1 cellular context compared by ENCODE assay signal in genomic region chr6:7270320-7271204, GRCh38.
A peak's percentile ranks its signal among the peaks of the same experiment; 100 is the strongest.
TF ChIP-seq lines count a peak whose summit lies in the region.

No MANE protein-coding gene starts in this region.

TF ChIP-seq in HepG2, 621 proteins besides CTCF, POLR2A, EP300 and RAD21 (continued from another document and continues in another):
- 0 out of 2 replicates have a peak, but pooled peaks have one; percentile 39 for TF ChIP-seq ZBTB43 (CRISPR knock-in tag; conservative IDR thresholded peaks at IDR 0.05)
- TF ChIP-seq ZNF333 (CRISPR knock-in tag; IDR thresholded peaks at IDR 0.05; ENCODE audit: borderline replicate concordance): peak; percentile 16; the same call in 1 of the 2 replicates
- no peak for TF ChIP-seq TCF12 (IDR thresholded peaks at IDR 0.05)
- TF ChIP-seq TCF12 (CRISPR knock-in tag; IDR thresholded peaks at IDR 0.05): 0 out of 2 replicates have a peak, but pooled peaks have one; percentile 51
- TF ChIP-seq, protein P1, sequence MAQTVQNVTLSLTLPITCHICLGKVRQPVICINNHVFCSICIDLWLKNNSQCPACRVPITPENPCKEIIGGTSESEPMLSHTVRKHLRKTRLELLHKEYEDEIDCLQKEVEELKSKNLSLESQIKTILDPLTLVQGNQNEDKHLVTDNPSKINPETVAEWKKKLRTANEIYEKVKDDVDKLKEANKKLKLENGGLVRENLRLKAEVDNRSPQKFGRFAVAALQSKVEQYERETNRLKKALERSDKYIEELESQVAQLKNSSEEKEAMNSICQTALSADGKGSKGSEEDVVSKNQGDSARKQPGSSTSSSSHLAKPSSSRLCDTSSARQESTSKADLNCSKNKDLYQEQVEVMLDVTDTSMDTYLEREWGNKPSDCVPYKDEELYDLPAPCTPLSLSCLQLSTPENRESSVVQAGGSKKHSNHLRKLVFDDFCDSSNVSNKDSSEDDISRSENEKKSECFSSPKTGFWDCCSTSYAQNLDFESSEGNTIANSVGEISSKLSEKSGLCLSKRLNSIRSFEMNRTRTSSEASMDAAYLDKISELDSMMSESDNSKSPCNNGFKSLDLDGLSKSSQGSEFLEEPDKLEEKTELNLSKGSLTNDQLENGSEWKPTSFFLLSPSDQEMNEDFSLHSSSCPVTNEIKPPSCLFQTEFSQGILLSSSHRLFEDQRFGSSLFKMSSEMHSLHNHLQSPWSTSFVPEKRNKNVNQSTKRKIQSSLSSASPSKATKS (CRISPR knock-in tag; IDR thresholded peaks at IDR 0.05): no peak
- TF ChIP-seq HHEX (CRISPR knock-in tag; IDR thresholded peaks at IDR 0.05): no peak
- TF ChIP-seq ZNF878 (CRISPR knock-in tag; IDR thresholded peaks at IDR 0.05): no peak
- no peak; the same call in 1 of the 2 replicates for TF ChIP-seq ZNF564 (CRISPR knock-in tag; IDR thresholded peaks at IDR 0.05)
- TF ChIP-seq, protein P2, sequence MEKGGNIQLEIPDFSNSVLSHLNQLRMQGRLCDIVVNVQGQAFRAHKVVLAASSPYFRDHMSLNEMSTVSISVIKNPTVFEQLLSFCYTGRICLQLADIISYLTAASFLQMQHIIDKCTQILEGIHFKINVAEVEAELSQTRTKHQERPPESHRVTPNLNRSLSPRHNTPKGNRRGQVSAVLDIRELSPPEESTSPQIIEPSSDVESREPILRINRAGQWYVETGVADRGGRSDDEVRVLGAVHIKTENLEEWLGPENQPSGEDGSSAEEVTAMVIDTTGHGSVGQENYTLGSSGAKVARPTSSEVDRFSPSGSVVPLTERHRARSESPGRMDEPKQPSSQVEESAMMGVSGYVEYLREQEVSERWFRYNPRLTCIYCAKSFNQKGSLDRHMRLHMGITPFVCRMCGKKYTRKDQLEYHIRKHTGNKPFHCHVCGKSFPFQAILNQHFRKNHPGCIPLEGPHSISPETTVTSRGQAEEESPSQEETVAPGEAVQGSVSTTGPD (CRISPR knock-in tag; IDR thresholded peaks at IDR 0.05): no peak
- TF ChIP-seq TARDBP (CRISPR knock-in tag; IDR thresholded peaks at IDR 0.05): peak; percentile 85
- TF ChIP-seq, protein P3, sequence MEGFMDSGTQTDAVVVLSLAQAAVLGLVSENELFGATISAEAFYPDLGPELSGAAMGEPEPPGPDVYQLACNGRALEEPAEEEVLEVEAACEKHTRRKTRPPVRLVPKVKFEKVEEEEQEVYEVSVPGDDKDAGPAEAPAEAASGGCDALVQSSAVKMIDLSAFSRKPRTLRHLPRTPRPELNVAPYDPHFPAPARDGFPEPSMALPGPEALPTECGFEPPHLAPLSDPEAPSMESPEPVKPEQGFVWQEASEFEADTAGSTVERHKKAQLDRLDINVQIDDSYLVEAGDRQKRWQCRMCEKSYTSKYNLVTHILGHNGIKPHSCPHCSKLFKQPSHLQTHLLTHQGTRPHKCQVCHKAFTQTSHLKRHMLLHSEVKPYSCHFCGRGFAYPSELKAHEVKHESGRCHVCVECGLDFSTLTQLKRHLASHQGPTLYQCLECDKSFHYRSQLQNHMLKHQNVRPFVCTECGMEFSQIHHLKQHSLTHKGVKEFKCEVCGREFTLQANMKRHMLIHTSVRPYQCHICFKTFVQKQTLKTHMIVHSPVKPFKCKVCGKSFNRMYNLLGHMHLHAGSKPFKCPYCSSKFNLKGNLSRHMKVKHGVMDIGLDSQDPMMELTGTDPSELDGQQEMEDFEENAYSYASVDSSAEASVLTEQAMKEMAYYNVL (CRISPR knock-in tag; IDR thresholded peaks at IDR 0.05; ENCODE audit: borderline replicate concordance): peak; percentile 40; the same call in 1 of the 2 replicates
- TF ChIP-seq KLF11 (CRISPR knock-in tag; IDR thresholded peaks at IDR 0.05): no peak
- 0 out of 2 replicates have a peak, but pooled peaks have one; percentile 75 for TF ChIP-seq ESRRA (CRISPR knock-in tag; IDR thresholded peaks at IDR 0.05; ENCODE audit: low read depth)
- TF ChIP-seq NFE2 (CRISPR knock-in tag; IDR thresholded peaks at IDR 0.05): no peak
- TF ChIP-seq, protein P4, sequence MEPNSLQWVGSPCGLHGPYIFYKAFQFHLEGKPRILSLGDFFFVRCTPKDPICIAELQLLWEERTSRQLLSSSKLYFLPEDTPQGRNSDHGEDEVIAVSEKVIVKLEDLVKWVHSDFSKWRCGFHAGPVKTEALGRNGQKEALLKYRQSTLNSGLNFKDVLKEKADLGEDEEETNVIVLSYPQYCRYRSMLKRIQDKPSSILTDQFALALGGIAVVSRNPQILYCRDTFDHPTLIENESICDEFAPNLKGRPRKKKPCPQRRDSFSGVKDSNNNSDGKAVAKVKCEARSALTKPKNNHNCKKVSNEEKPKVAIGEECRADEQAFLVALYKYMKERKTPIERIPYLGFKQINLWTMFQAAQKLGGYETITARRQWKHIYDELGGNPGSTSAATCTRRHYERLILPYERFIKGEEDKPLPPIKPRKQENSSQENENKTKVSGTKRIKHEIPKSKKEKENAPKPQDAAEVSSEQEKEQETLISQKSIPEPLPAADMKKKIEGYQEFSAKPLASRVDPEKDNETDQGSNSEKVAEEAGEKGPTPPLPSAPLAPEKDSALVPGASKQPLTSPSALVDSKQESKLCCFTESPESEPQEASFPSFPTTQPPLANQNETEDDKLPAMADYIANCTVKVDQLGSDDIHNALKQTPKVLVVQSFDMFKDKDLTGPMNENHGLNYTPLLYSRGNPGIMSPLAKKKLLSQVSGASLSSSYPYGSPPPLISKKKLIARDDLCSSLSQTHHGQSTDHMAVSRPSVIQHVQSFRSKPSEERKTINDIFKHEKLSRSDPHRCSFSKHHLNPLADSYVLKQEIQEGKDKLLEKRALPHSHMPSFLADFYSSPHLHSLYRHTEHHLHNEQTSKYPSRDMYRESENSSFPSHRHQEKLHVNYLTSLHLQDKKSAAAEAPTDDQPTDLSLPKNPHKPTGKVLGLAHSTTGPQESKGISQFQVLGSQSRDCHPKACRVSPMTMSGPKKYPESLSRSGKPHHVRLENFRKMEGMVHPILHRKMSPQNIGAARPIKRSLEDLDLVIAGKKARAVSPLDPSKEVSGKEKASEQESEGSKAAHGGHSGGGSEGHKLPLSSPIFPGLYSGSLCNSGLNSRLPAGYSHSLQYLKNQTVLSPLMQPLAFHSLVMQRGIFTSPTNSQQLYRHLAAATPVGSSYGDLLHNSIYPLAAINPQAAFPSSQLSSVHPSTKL (CRISPR knock-in tag; IDR thresholded peaks at IDR 0.05): peak; percentile 75
- TF ChIP-seq, protein P5, sequence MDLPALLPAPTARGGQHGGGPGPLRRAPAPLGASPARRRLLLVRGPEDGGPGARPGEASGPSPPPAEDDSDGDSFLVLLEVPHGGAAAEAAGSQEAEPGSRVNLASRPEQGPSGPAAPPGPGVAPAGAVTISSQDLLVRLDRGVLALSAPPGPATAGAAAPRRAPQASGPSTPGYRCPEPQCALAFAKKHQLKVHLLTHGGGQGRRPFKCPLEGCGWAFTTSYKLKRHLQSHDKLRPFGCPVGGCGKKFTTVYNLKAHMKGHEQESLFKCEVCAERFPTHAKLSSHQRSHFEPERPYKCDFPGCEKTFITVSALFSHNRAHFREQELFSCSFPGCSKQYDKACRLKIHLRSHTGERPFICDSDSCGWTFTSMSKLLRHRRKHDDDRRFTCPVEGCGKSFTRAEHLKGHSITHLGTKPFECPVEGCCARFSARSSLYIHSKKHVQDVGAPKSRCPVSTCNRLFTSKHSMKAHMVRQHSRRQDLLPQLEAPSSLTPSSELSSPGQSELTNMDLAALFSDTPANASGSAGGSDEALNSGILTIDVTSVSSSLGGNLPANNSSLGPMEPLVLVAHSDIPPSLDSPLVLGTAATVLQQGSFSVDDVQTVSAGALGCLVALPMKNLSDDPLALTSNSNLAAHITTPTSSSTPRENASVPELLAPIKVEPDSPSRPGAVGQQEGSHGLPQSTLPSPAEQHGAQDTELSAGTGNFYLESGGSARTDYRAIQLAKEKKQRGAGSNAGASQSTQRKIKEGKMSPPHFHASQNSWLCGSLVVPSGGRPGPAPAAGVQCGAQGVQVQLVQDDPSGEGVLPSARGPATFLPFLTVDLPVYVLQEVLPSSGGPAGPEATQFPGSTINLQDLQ (CRISPR knock-in tag; IDR thresholded peaks at IDR 0.05): no peak
- TF ChIP-seq ZNF619 (CRISPR knock-in tag; IDR thresholded peaks at IDR 0.05): no peak
- no peak for TF ChIP-seq ZNF326 (CRISPR knock-in tag; IDR thresholded peaks at IDR 0.05; ENCODE audit: borderline replicate concordance)
- TF ChIP-seq RFX3 (CRISPR knock-in tag; IDR thresholded peaks at IDR 0.05): no peak
- TF ChIP-seq, protein P6, sequence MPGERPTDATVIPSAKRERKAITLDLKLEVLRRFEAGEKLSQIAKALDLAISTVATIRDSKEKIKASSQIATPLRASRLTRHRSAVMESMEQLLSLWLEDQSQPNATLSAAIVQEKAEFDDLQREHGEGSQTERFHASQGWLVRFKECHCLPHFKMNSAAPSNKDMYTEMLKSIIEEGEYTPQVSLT (CRISPR knock-in tag; IDR thresholded peaks at IDR 0.05; ENCODE audit: borderline replicate concordance, low read depth): no peak
- TF ChIP-seq SIX4 (CRISPR knock-in tag; IDR thresholded peaks at IDR 0.05): no peak
- TF ChIP-seq, protein P7, sequence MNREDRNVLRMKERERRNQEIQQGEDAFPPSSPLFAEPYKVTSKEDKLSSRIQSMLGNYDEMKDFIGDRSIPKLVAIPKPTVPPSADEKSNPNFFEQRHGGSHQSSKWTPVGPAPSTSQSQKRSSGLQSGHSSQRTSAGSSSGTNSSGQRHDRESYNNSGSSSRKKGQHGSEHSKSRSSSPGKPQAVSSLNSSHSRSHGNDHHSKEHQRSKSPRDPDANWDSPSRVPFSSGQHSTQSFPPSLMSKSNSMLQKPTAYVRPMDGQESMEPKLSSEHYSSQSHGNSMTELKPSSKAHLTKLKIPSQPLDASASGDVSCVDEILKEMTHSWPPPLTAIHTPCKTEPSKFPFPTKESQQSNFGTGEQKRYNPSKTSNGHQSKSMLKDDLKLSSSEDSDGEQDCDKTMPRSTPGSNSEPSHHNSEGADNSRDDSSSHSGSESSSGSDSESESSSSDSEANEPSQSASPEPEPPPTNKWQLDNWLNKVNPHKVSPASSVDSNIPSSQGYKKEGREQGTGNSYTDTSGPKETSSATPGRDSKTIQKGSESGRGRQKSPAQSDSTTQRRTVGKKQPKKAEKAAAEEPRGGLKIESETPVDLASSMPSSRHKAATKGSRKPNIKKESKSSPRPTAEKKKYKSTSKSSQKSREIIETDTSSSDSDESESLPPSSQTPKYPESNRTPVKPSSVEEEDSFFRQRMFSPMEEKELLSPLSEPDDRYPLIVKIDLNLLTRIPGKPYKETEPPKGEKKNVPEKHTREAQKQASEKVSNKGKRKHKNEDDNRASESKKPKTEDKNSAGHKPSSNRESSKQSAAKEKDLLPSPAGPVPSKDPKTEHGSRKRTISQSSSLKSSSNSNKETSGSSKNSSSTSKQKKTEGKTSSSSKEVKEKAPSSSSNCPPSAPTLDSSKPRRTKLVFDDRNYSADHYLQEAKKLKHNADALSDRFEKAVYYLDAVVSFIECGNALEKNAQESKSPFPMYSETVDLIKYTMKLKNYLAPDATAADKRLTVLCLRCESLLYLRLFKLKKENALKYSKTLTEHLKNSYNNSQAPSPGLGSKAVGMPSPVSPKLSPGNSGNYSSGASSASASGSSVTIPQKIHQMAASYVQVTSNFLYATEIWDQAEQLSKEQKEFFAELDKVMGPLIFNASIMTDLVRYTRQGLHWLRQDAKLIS (CRISPR knock-in tag; IDR thresholded peaks at IDR 0.05): no peak
- peak; percentile 55; the same call in 1 of the 2 replicates for TF ChIP-seq RFXAP (CRISPR knock-in tag; IDR thresholded peaks at IDR 0.05; ENCODE audit: borderline replicate concordance)
- TF ChIP-seq, protein P8, sequence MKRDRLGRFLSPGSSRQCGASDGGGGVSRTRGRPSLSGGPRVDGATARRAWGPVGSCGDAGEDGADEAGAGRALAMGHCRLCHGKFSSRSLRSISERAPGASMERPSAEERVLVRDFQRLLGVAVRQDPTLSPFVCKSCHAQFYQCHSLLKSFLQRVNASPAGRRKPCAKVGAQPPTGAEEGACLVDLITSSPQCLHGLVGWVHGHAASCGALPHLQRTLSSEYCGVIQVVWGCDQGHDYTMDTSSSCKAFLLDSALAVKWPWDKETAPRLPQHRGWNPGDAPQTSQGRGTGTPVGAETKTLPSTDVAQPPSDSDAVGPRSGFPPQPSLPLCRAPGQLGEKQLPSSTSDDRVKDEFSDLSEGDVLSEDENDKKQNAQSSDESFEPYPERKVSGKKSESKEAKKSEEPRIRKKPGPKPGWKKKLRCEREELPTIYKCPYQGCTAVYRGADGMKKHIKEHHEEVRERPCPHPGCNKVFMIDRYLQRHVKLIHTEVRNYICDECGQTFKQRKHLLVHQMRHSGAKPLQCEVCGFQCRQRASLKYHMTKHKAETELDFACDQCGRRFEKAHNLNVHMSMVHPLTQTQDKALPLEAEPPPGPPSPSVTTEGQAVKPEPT (CRISPR knock-in tag; IDR thresholded peaks at IDR 0.05; ENCODE audit: low read depth): no peak
- TF ChIP-seq ZBTB8A (CRISPR knock-in tag; IDR thresholded peaks at IDR 0.05; ENCODE audit: borderline replicate concordance, low read depth): no peak
- no peak for TF ChIP-seq ZNF546 (CRISPR knock-in tag; conservative IDR thresholded peaks at IDR 0.05)
- TF ChIP-seq HDAC6 (IDR thresholded peaks at IDR 0.05; ENCODE audit: low read depth, low read length): no peak
- TF ChIP-seq, protein P9, sequence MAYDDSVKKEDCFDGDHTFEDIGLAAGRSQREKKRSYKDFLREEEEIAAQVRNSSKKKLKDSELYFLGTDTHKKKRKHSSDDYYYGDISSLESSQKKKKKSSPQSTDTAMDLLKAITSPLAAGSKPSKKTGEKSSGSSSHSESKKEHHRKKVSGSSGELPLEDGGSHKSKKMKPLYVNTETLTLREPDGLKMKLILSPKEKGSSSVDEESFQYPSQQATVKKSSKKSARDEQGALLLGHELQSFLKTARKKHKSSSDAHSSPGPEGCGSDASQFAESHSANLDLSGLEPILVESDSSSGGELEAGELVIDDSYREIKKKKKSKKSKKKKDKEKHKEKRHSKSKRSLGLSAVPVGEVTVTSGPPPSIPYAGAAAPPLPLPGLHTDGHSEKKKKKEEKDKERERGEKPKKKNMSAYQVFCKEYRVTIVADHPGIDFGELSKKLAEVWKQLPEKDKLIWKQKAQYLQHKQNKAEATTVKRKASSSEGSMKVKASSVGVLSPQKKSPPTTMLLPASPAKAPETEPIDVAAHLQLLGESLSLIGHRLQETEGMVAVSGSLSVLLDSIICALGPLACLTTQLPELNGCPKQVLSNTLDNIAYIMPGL (CRISPR knock-in tag; IDR thresholded peaks at IDR 0.05; ENCODE audit: borderline replicate concordance in 1 of 2, low read depth in 1 of 2): peak in 1 of 2 experiments; percentile 71; a peak in 2 of 4 replicates
- peak; percentile 93 for TF ChIP-seq ZNF362 (CRISPR knock-in tag; IDR thresholded peaks at IDR 0.05; ENCODE audit: borderline replicate concordance)
- no peak for TF ChIP-seq ZIK1 (CRISPR knock-in tag; IDR thresholded peaks at IDR 0.05; ENCODE audit: borderline replicate concordance, low read depth)
